In the genomic region with DNA sequence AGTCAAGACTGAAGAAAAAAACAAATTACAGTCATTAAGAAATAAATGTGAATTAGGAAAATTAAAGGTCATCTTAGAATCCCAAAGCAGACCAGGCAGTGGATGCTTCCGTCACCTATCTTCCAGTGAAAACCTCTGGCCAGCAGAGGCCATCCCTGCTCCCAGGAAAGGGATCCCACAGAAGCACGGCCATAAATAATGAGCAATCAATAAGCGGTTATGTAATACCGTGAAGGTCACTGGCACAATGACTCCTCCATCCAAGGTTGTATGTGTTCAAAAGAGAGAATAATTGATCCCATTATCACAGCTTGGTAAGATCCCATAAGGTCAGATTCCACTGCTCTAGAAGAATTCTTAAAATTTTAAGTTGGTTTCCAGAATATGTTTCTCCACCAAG, we compare ENCODE assay signal across 24 cellular contexts.
"Had no signal": no experiment of that assay in that cellular context is flagged by ENCODE, and none has a peak within 500 bp of the region (broad histone marks: within the 10 kb centered on the region; RNA-seq: fewer than 3 reads in every experiment).

No MANE protein-coding gene starts in this region.

- H3K4me3 Mint-ChIP-seq: activated naive CD4-positive, alpha-beta T cell treated with anti-CD3 and anti-CD28 coated beads for 36 hours; activated naive CD8-positive, alpha-beta T cell treated with anti-CD3 and anti-CD28 coated beads for 36 hours; mesothelial cell of epicardium; naive thymus-derived CD4-positive, alpha-beta T cell had no signal

- H3K36me3 ChIP-seq: gastroesophageal sphincter had no signal

- FAIRE-seq: astrocyte, endothelial cell of umbilical vein, urothelium cell line had no signal

- H3K27ac Mint-ChIP-seq: activated naive CD4-positive, alpha-beta T cell treated with anti-CD3 and anti-CD28 coated beads for 36 hours; activated naive CD8-positive, alpha-beta T cell treated with anti-CD3 and anti-CD28 coated beads for 36 hours; mesothelial cell of epicardium had no signal

- H3K4me1 ChIP-seq: testis had no signal

- ATAC-seq: activated CD4-positive, CD25-positive, alpha-beta regulatory T cell treated with anti-CD3 and anti-CD28 coated beads, Interleukin-2, amount 50 U/mL, for 24 hours; gastroesophageal sphincter; left cardiac atrium; naive thymus-derived CD4-positive, alpha-beta T cell; right cardiac atrium; stimulated activated naive CD8-positive, alpha-beta T cell treated with anti-CD3 and anti-CD28 coated beads, Interleukin-15, Interleukin-2, amounts not matched to agents 100 U/mL and 50 U/mL, for 24 hours had no signal

- H3K4me3 ChIP-seq: gastroesophageal sphincter, testis had no signal

- H3K9me3 ChIP-seq: gastroesophageal sphincter, testis had no signal

- DNase-seq: activated CD4-positive, alpha-beta T cell treated with anti-CD3 and anti-CD28 coated beads for 48 hours; activated CD4-positive, alpha-beta T cell treated with anti-CD3 and anti-CD28 coated beads, Interleukin-2, amount 50 U/mL, for 48 hours; activated CD8-positive, alpha-beta memory T cell treated with anti-CD3 and anti-CD28 coated beads for 24 hours; activated effector memory CD4-positive, alpha-beta T cell treated with anti-CD3 and anti-CD28 coated beads, Interleukin-2, amount 50 U/mL, for 16 hours; activated naive CD4-positive, alpha-beta T cell treated with anti-CD3 and anti-CD28 coated beads for 36 hours; activated naive CD8-positive, alpha-beta T cell treated with anti-CD3 and anti-CD28 coated beads for 36 hours; caudate nucleus; cortex of kidney; hippocampal formation; left cardiac atrium; naive thymus-derived CD4-positive, alpha-beta T cell; posterior cingulate gyrus; right cardiac atrium; stimulated activated CD4-positive, alpha-beta T cell treated with anti-CD3 and anti-CD28 coated beads, Interleukin-2, amount 100 ng/mL, for 48 hours; stimulated activated naive CD8-positive, alpha-beta T cell treated with anti-CD3 and anti-CD28 coated beads, Interleukin-15, Interleukin-2, amounts not matched to agents 100 U/mL and 50 U/mL, for 24 hours; testis; trophoblast cell had no signal

- H3K27me3 ChIP-seq: gastroesophageal sphincter, testis had no signal

- H3K27ac ChIP-seq: gastroesophageal sphincter, testis, VCaP had no signal

- H3K27me3 Mint-ChIP-seq: activated naive CD8-positive, alpha-beta T cell treated with anti-CD3 and anti-CD28 coated beads for 36 hours; naive thymus-derived CD4-positive, alpha-beta T cell had no signal

- H3K9me3 Mint-ChIP-seq: activated naive CD4-positive, alpha-beta T cell treated with anti-CD3 and anti-CD28 coated beads for 36 hours; activated naive CD8-positive, alpha-beta T cell treated with anti-CD3 and anti-CD28 coated beads for 36 hours; mesothelial cell of epicardium; naive thymus-derived CD4-positive, alpha-beta T cell had no signal
